ENCODE assay signal across 9 cellular contexts in genomic region chr11:106482920-106483761, GRCh38.
A peak's percentile ranks its signal among the peaks of the same experiment; 100 is the strongest.
DNase-seq lines count a peak whose midpoint lies in the region; ATAC-seq and TF ChIP-seq lines count a peak whose summit lies in the region.
"Had no signal": no experiment of that assay in that cellular context is flagged by ENCODE, and none has a peak within 500 bp of the region (broad histone marks: within the 10 kb centered on the region; RNA-seq: fewer than 3 reads in every experiment).

No MANE protein-coding gene starts in this region.

- H3K79me2 ChIP-seq in hepatocyte (no peaks in the 10 kb centered on the region), smooth muscle cell (ENCODE audit: low read depth) (no peaks in the 10 kb centered on the region)

- peaks cover 2% of the 10 kb centered on the region for H3K9me3 Mint-ChIP-seq in activated T-cell treated with anti-CD3 and anti-CD28 coated beads, Interleukin-2, amount 50 U/mL, for 24 hours

- H4K20me1 ChIP-seq in hepatocyte (ENCODE audit: insufficient read depth, poor library complexity, severe bottlenecking) = no peaks in the 10 kb centered on the region
- H4K20me1 ChIP-seq in smooth muscle cell (ENCODE audit: low read depth) = no peaks in the 10 kb centered on the region

- H3K4me1 ChIP-seq in hepatocyte (ENCODE audit: insufficient read depth) (peaks cover 18% of the 10 kb centered on the region), smooth muscle cell (ENCODE audit: low read depth) (peaks cover 25% of the 10 kb centered on the region)
- H3K4me1 ChIP-seq: ascending aorta had no signal

- H3K27me3 ChIP-seq in hepatocyte (no peaks in the 10 kb centered on the region), smooth muscle cell (ENCODE audit: low read depth) (no peaks in the 10 kb centered on the region)
- H3K27me3 ChIP-seq: ascending aorta had no signal

- H2AFZ ChIP-seq in hepatocyte = no peak overlapping the region
- no peak overlapping the region for H2AFZ ChIP-seq in smooth muscle cell (ENCODE audit: low read depth)

- no peak for TF ChIP-seq CTCF in HFF-Myc (IDR thresholded peaks at IDR 0.05; ENCODE audit: low read depth, low read length, missing control alignments)
- TF ChIP-seq CTCF in hepatocyte (IDR thresholded peaks at IDR 0.05; ENCODE audit: poor library complexity) = no peak
- no peak for TF ChIP-seq CTCF in smooth muscle cell (IDR thresholded peaks at IDR 0.05; ENCODE audit: borderline replicate concordance, insufficient read depth, poor library complexity, severe bottlenecking)

- H3K36me3 Mint-ChIP-seq in activated T-cell treated with anti-CD3 and anti-CD28 coated beads, Interleukin-2, amount 50 U/mL, for 24 hours (ENCODE audit: low read depth) = no peaks in the 10 kb centered on the region

- peak overlapping the region; percentile 29 for H3K4me2 ChIP-seq in hepatocyte
- peak overlapping the region; percentile 41 for H3K4me2 ChIP-seq in smooth muscle cell

- ATAC-seq in HG02610 (IDR thresholded peaks at IDR 0.05; ENCODE audit: unreplicated experiment) = no peak

- H3K9me3 ChIP-seq in hepatocyte (ENCODE audit: low read depth) (no peaks in the 10 kb centered on the region), smooth muscle cell (replicated peaks; ENCODE audit: low read depth) (no peaks in the 10 kb centered on the region)
- H3K9me3 ChIP-seq: ascending aorta had no signal

- WGBS in hepatocyte (ENCODE audit: low lambda C conversion rate, missing lambda C conversion rate) = 37% methylated on average over 3 of the region's 3 CpGs
- WGBS in smooth muscle cell (ENCODE audit: low lambda C conversion rate) = 15% methylated on average over 3 of the region's 3 CpGs

- H3K36me3 ChIP-seq in hepatocyte (replicated peaks; ENCODE audit: insufficient read depth, low read depth) (no peaks in the 10 kb centered on the region), smooth muscle cell (ENCODE audit: low read depth) (no peaks in the 10 kb centered on the region)
- H3K36me3 ChIP-seq: ascending aorta had no signal

- H3K27ac ChIP-seq in hepatocyte = peak overlapping the region; percentile 1
- no peak overlapping the region for H3K27ac ChIP-seq in smooth muscle cell (ENCODE audit: low read depth)
- H3K27ac ChIP-seq: ascending aorta had no signal

- H3K4me1 Mint-ChIP-seq in activated T-cell treated with anti-CD3 and anti-CD28 coated beads, Interleukin-2, amount 50 U/mL, for 24 hours (ENCODE audit: low read depth) = no peaks in the 10 kb centered on the region

- peaks cover 4% of the 10 kb centered on the region for H3F3A ChIP-seq in smooth muscle cell (ENCODE audit: low read depth)

- no peak overlapping the region for H3K4me3 ChIP-seq in HFF-Myc (replicated peaks; ENCODE audit: low read depth, low read length)
- H3K4me3 ChIP-seq in hepatocyte = no peak overlapping the region
- H3K4me3 ChIP-seq in smooth muscle cell = no peak overlapping the region
- H3K4me3 ChIP-seq: ascending aorta had no signal

- H3K27me3 Mint-ChIP-seq in activated T-cell treated with anti-CD3 and anti-CD28 coated beads, Interleukin-2, amount 50 U/mL, for 24 hours = no peaks in the 10 kb centered on the region

- DNase-seq in HFF-Myc (ENCODE audit: extremely low read depth, low read depth) = peak; percentile 38
- peak; percentile 56 for DNase-seq in amniotic epithelial cell (ENCODE audit: low read depth)
- peak; percentile 21 for DNase-seq in hepatocyte (ENCODE audit: low spot score)
- DNase-seq in smooth muscle cell (lab: John Stamatoyannopoulos, UW; ENCODE audit: unreplicated experiment) = no peak
- DNase-seq in NCI-H2196 (lab: John Stamatoyannopoulos, UW; ENCODE audit: unreplicated experiment) = no peak
- DNase-seq in activated T-cell treated with anti-CD3 and anti-CD28 coated beads, Interleukin-2, amount 50 U/mL, for 24 hours = no peak
- DNase-seq: stimulated activated CD4-positive, alpha-beta T cell treated with anti-CD3 and anti-CD28 coated beads, Interleukin-15, amount 100 ng/mL, for 24 hours had no signal

- H3K9me2 ChIP-seq in hepatocyte (replicated peaks; ENCODE audit: insufficient read depth) = no peaks in the 10 kb centered on the region

- H3K27ac Mint-ChIP-seq in activated T-cell treated with anti-CD3 and anti-CD28 coated beads, Interleukin-2, amount 50 U/mL, for 24 hours = no peak overlapping the region

- no peak overlapping the region for H3K9ac ChIP-seq in smooth muscle cell (ENCODE audit: low read depth)

- no peak overlapping the region for H3K4me3 Mint-ChIP-seq in activated T-cell treated with anti-CD3 and anti-CD28 coated beads, Interleukin-2, amount 50 U/mL, for 24 hours

Comparison
In these comparisons a context has a peak if more than half of its experiments do, and no peak if none do; other contexts are left out.
1. DNase-seq: peak in HFF-Myc (single experiment), amniotic epithelial cell (single experiment) and hepatocyte (single experiment); none in smooth muscle cell (single experiment), NCI-H2196 (single experiment) and activated T-cell treated with anti-CD3 and anti-CD28 coated beads, Interleukin-2, amount 50 U/mL, for 24 hours (single experiment).